Comparison of ENCODE assay signal across 8 cellular contexts in genomic region chr1:144104000-144104677, GRCh38.
DNase-seq lines count a peak whose midpoint lies in the region; ATAC-seq, FAIRE-seq and TF ChIP-seq lines count a peak whose summit lies in the region.
"Not testable (repeated sequence)": the region's sequence is repeated elsewhere in the genome, so short reads cannot be mapped to it uniquely, and the experiment has no call there.

No MANE protein-coding gene starts in this region.

- not testable (repeated sequence) for H3K9me3 Mint-ChIP-seq in activated CD8-positive, alpha-beta T cell treated with anti-CD3 and anti-CD28 coated beads for 36 hours; activated naive CD8-positive, alpha-beta T cell treated with anti-CD3 and anti-CD28 coated beads, Interleukin-2, amount 10 ng/mL, durations not matched to agents 7 days and 5 days

- H3K27me3 Mint-ChIP-seq in activated CD8-positive, alpha-beta T cell treated with anti-CD3 and anti-CD28 coated beads for 36 hours; activated naive CD8-positive, alpha-beta T cell treated with anti-CD3 and anti-CD28 coated beads, Interleukin-2, amount 10 ng/mL, durations not matched to agents 7 days and 5 days: not testable (repeated sequence)

- H3K4me1 ChIP-seq in lower lobe of right lung; small intestine (ENCODE audit: control insufficient read depth in 2 of 2, insufficient read depth in 1 of 2, low read depth in 1 of 2, low read length in 1 of 2); stomach: not testable (repeated sequence)

- not testable (repeated sequence) for H3K36me3 Mint-ChIP-seq in activated CD8-positive, alpha-beta T cell treated with anti-CD3 and anti-CD28 coated beads for 36 hours (ENCODE audit: low read depth); activated naive CD8-positive, alpha-beta T cell treated with anti-CD3 and anti-CD28 coated beads, Interleukin-2, amount 10 ng/mL, durations not matched to agents 7 days and 5 days

- H3K27ac ChIP-seq in lower lobe of right lung; small intestine (ENCODE audit: low read depth in 1 of 2, low read length in 1 of 2); stomach: not testable (repeated sequence)

- TF ChIP-seq POLR2A in stomach (IDR thresholded peaks at IDR 0.05) = not testable (repeated sequence)

- DNase-seq in Daoy (ENCODE audit: low read depth) (peak; percentile 52), RPMI7951 (ENCODE audit: low read depth) (peak; percentile 3), lower lobe of right lung (peak; percentile 86), small intestine (peak; percentile 5), stomach (peak; percentile 58)
- DNase-seq in activated CD8-positive, alpha-beta T cell treated with anti-CD3 and anti-CD28 coated beads for 36 hours = peak; percentile 28
- DNase-seq in activated naive CD8-positive, alpha-beta T cell treated with anti-CD3 and anti-CD28 coated beads, Interleukin-2, amount 10 ng/mL, durations not matched to agents 7 days and 5 days = peak; percentile 61

- CTCF ChIA-PET in activated CD8-positive, alpha-beta T cell treated with anti-CD3 and anti-CD28 coated beads for 36 hours (lab: Charles Lee) = not testable (repeated sequence)

- not testable (repeated sequence) for H3K4me1 Mint-ChIP-seq in activated CD8-positive, alpha-beta T cell treated with anti-CD3 and anti-CD28 coated beads for 36 hours (ENCODE audit: low read depth); activated naive CD8-positive, alpha-beta T cell treated with anti-CD3 and anti-CD28 coated beads, Interleukin-2, amount 10 ng/mL, durations not matched to agents 7 days and 5 days

- not testable (repeated sequence) for ATAC-seq in activated CD8-positive, alpha-beta T cell treated with anti-CD3 and anti-CD28 coated beads for 36 hours; activated naive CD8-positive, alpha-beta T cell treated with anti-CD3 and anti-CD28 coated beads, Interleukin-2, amount 10 ng/mL, durations not matched to agents 7 days and 5 days (ENCODE audit: low read depth)
- peak; percentile 36 for ATAC-seq in esophagus mucosa
- peak; percentile 44 to 53 for ATAC-seq in lower lobe of right lung

- not testable (repeated sequence) for H3K27ac Mint-ChIP-seq in activated CD8-positive, alpha-beta T cell treated with anti-CD3 and anti-CD28 coated beads for 36 hours; activated naive CD8-positive, alpha-beta T cell treated with anti-CD3 and anti-CD28 coated beads, Interleukin-2, amount 10 ng/mL, durations not matched to agents 7 days and 5 days

- POLR2A ChIA-PET in activated CD8-positive, alpha-beta T cell treated with anti-CD3 and anti-CD28 coated beads for 36 hours (lab: Charles Lee); activated naive CD8-positive, alpha-beta T cell treated with anti-CD3 and anti-CD28 coated beads, Interleukin-2, amount 10 ng/mL, durations not matched to agents 7 days and 5 days (lab: Charles Lee): not testable (repeated sequence)

- not testable (repeated sequence) for H3K4me3 ChIP-seq in lower lobe of right lung; small intestine (ENCODE audit: low read depth in 1 of 2, low read length in 2 of 2); stomach

- 88 to 90% (median 88%) methylated on average over 14 of the region's 14 CpGs for WGBS in small intestine, 3 donors
- WGBS in stomach, 5 donors = 79 to 89% (median 87%) methylated on average over 14 of the region's 14 CpGs

- TF ChIP-seq CTCF in activated CD8-positive, alpha-beta T cell treated with anti-CD3 and anti-CD28 coated beads for 36 hours (IDR thresholded peaks at IDR 0.05); lower lobe of right lung (IDR thresholded peaks at IDR 0.05); stomach (IDR thresholded peaks at IDR 0.05): not testable (repeated sequence)

- not testable (repeated sequence) for H3K4me3 Mint-ChIP-seq in activated CD8-positive, alpha-beta T cell treated with anti-CD3 and anti-CD28 coated beads for 36 hours; activated naive CD8-positive, alpha-beta T cell treated with anti-CD3 and anti-CD28 coated beads, Interleukin-2, amount 10 ng/mL, durations not matched to agents 7 days and 5 days

- not testable (repeated sequence) for H3K9me3 ChIP-seq in lower lobe of right lung; small intestine (ENCODE audit: control insufficient read depth, low read depth)
- H3K9me3 ChIP-seq in stomach = peaks cover 13 to 24% (median 20%) of the 10 kb centered on the region in 4 donors

- not testable (repeated sequence) for TF ChIP-seq EP300 in stomach (IDR thresholded peaks at IDR 0.05)

- intact Hi-C loops in activated CD8-positive, alpha-beta T cell treated with anti-CD3 and anti-CD28 coated beads for 36 hours (cut with micrococcal nuclease); lower lobe of right lung (cut with DNase I); stomach (cut with DNase I; ENCODE audit: low total_unique reads): not testable (repeated sequence)

- H3K27me3 ChIP-seq in lower lobe of right lung (ENCODE audit: low read depth); small intestine (ENCODE audit: control insufficient read depth in 2 of 2, insufficient read depth in 2 of 2, low read length in 2 of 2); stomach: not testable (repeated sequence)

- not testable (repeated sequence) for FAIRE-seq in small intestine (lab: Jason Lieb, UNC)

- not testable (repeated sequence) for H3K36me3 ChIP-seq in lower lobe of right lung; small intestine (ENCODE audit: control insufficient read depth in 2 of 2, insufficient read depth in 2 of 2, low read length in 2 of 2); stomach

Comparison
In these comparisons a context has a peak if more than half of its experiments do, and no peak if none do; other contexts are left out.
1. DNase-seq: peak in every context shown above with its lines; median percentile 86 in lower lobe of right lung; 61 in activated naive CD8-positive, alpha-beta T cell treated with anti-CD3 and anti-CD28 coated beads, Interleukin-2, amount 10 ng/mL, durations not matched to agents 7 days and 5 days; 58 in stomach; 52 in Daoy; 28 in activated CD8-positive, alpha-beta T cell treated with anti-CD3 and anti-CD28 coated beads for 36 hours; 5 in small intestine; 3 in RPMI7951.